In the genomic region with DNA sequence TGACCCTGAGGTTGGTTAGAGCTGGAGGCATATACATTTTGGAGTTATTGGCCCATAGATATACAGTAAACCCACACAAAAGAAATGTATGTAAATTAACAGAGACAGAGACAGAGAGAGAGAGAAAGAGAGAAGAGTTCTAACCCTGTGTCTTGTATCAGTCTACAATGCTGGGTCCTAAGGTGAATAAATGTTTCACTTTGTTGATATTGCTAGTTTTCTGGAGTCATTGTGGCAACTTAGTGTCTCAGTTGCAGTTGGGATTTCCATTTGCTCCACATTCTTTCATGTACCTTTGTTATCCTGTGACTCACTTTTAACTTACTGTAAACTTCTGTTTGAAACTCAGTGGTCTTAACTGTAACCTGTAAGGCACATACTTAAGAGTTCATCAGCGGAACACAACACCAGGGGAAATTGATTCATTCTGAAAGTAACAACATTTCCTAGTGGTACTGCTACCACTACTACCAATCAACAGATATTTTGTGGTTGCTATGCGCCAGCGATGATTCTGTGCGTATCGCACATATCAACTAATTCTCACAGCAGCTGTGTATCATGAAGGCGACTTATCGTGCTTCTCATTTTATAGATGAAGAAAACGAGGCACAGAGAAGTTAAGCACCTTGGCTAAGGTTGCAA, we compare ENCODE assay signal across 20 cellular contexts. TPM values are rescaled to one million over a fixed set of nuclear protein-coding genes. Genes with fewer than 3 reads are reported as not detected.
DNase-seq lines count a peak whose midpoint lies in the region; ATAC-seq, FAIRE-seq and TF ChIP-seq lines count a peak whose summit lies in the region.
"Had no signal": no experiment of that assay in that cellular context is flagged by ENCODE, and none has a peak within 500 bp of the region (broad histone marks: within the 10 kb centered on the region; RNA-seq: fewer than 3 reads in every experiment).

No MANE protein-coding gene starts in this region.

- WGBS in GM12878 (ENCODE audit: insufficient coverage, insufficient replicate concordance, low lambda C conversion rate, missing lambda C conversion rate): 59% methylated on average over 8 of the region's 8 CpGs

- H3K36me3 ChIP-seq in GM12878 (ENCODE audit: control insufficient read depth in 2 of 2, insufficient read depth in 2 of 2, low read length in 1 of 2): no peaks in the 10 kb centered on the region
- H3K36me3 ChIP-seq: SJSA1 had no signal

- H3K27me3 ChIP-seq in GM12878 (replicated peaks in 1 of 2; ENCODE audit: control insufficient read depth in 2 of 2, insufficient read depth in 2 of 2, low read length in 1 of 2): no peaks in the 10 kb centered on the region
- H3K27me3 ChIP-seq: body of pancreas, SJSA1 had no signal

- no peak for TF ChIP-seq RAD21 in GM12878 (IDR thresholded peaks at IDR 0.05; ENCODE audit: insufficient read depth, low read depth, low read length)

- peak overlapping the region; percentile 62 for H3K4me3 Mint-ChIP-seq in activated CD4-positive, alpha-beta T cell treated with anti-CD3 and anti-CD28 coated beads, Interleukin-2, amount 10 ng/mL, durations not matched to agents 24 days and 14 days
- peak overlapping the region in 1 of 2 donors; percentile 23 for H3K4me3 Mint-ChIP-seq in stimulated activated naive CD8-positive, alpha-beta T cell treated with anti-CD3 and anti-CD28 coated beads, Interleukin-15, amount 100 ng/mL, for 72 hours

- TF ChIP-seq CTCF in GM12878 (IDR thresholded peaks at IDR 0.05 in 2 of 3, conservative IDR thresholded peaks at IDR 0.05 in 1 of 3; ENCODE audit: control insufficient read depth in 2 of 3, extremely low read depth in 1 of 3, insufficient read depth in 1 of 3, low read depth in 3 of 3, low read length in 3 of 3): no peak
- no peak for TF ChIP-seq CTCF in D721Med (IDR thresholded peaks at IDR 0.05; ENCODE audit: insufficient read depth, missing control alignments)

- H4K20me1 ChIP-seq in GM12878 (ENCODE audit: control insufficient read depth, insufficient read depth): no peaks in the 10 kb centered on the region

- H3K9ac ChIP-seq in GM12878 (ENCODE audit: control insufficient read depth, insufficient read depth, low read length): no peak overlapping the region

- TF ChIP-seq EP300 in GM12878 (IDR thresholded peaks at IDR 0.05; ENCODE audit: borderline replicate concordance in 1 of 2, control insufficient read depth in 1 of 2, low read depth in 2 of 2, low read length in 2 of 2): no peak

- peaks cover 22% of the 10 kb centered on the region for H3K4me1 Mint-ChIP-seq in activated CD4-positive, alpha-beta T cell treated with anti-CD3 and anti-CD28 coated beads, Interleukin-2, amount 10 ng/mL, durations not matched to agents 24 days and 14 days
- H3K4me1 Mint-ChIP-seq in stimulated activated naive CD8-positive, alpha-beta T cell treated with anti-CD3 and anti-CD28 coated beads, Interleukin-15, amount 100 ng/mL, for 72 hours: peaks cover 18% of the 10 kb centered on the region

- intact Hi-C loops in activated CD4-positive, alpha-beta T cell treated with anti-CD3 and anti-CD28 coated beads, Interleukin-2, amount 10 ng/mL, durations not matched to agents 24 days and 14 days (cut with micrococcal nuclease): no loop called here
- intact Hi-C loops in GM12878 (cut with micrococcal nuclease; ENCODE audit: unreplicated experiment): no loop called here

- no peak overlapping the region for H3K4me3 ChIP-seq in GM12878
- H3K4me3 ChIP-seq: body of pancreas, dorsolateral prefrontal cortex, K562, SJSA1, smooth muscle cell had no signal

- RAD21 ChIA-PET in GM12878 (lab: Charles Lee; ENCODE audit: unreplicated experiment): no interaction called here

- no peak overlapping the region for H3K4me2 ChIP-seq in GM12878 (ENCODE audit: control insufficient read depth, insufficient read depth)
- H3K4me2 ChIP-seq: smooth muscle cell had no signal

- no peak for TF ChIP-seq POLR2A in GM12878 (IDR thresholded peaks at IDR 0.05; ENCODE audit: low read depth, low read length)

- peaks cover 20% of the 10 kb centered on the region for H3K9me3 Mint-ChIP-seq in activated CD4-positive, alpha-beta T cell treated with anti-CD3 and anti-CD28 coated beads, Interleukin-2, amount 10 ng/mL, durations not matched to agents 24 days and 14 days
- H3K9me3 Mint-ChIP-seq in stimulated activated naive CD8-positive, alpha-beta T cell treated with anti-CD3 and anti-CD28 coated beads, Interleukin-15, amount 100 ng/mL, for 72 hours: no peaks in the 10 kb centered on the region

- FAIRE-seq in GM12878 (lab: Jason Lieb, UNC) (no peak), D721Med (lab: Jason Lieb, UNC) (no peak)
- FAIRE-seq: K562 had no signal

- peak; percentile 40 for DNase-seq in activated naive CD4-positive, alpha-beta T cell treated with Interleukin-2 at 50 U/mL for 16 hours
- no peak for DNase-seq in activated naive CD4-positive, alpha-beta T cell (lab: John Stamatoyannopoulos, UW)
- DNase-seq in activated CD4-positive, alpha-beta T cell treated with anti-CD3 and anti-CD28 coated beads, Interleukin-2, amount 10 ng/mL, durations not matched to agents 24 days and 14 days: peak; percentile 86
- DNase-seq in GM12878 (ENCODE audit: low read depth, low spot score) (no peak), caudate nucleus (lab: John Stamatoyannopoulos, UW) (no peak), D721Med (ENCODE audit: insufficient read length, low spot score) (no peak)
- DNase-seq in stimulated activated naive CD8-positive, alpha-beta T cell treated with anti-CD3 and anti-CD28 coated beads, Interleukin-15, amount 100 ng/mL, for 72 hours: peak; percentile 24 to 68
- DNase-seq: body of pancreas, dorsolateral prefrontal cortex, H7, left colon, NCI-H1417 treated with DMSO at 0.1 percent for 48 hours, NCI-H345, posterior cingulate gyrus had no signal

- SMC1A ChIA-PET in GM12878 (lab: Charles Lee; ENCODE audit: uncharacterized antibody, unreplicated experiment): no interaction called here

- H3K9me3 ChIP-seq in GM12878 (replicated peaks; ENCODE audit: control insufficient read depth, insufficient read depth, low read length): no peaks in the 10 kb centered on the region
- H3K9me3 ChIP-seq: body of pancreas, SJSA1 had no signal

- H3K79me2 ChIP-seq in GM12878 (ENCODE audit: control insufficient read depth, insufficient read depth, low read length): no peaks in the 10 kb centered on the region

- no peaks in the 10 kb centered on the region for H3K27me3 Mint-ChIP-seq in activated CD4-positive, alpha-beta T cell treated with anti-CD3 and anti-CD28 coated beads, Interleukin-2, amount 10 ng/mL, durations not matched to agents 24 days and 14 days
- peaks cover 13% of the 10 kb centered on the region for H3K27me3 Mint-ChIP-seq in stimulated activated naive CD8-positive, alpha-beta T cell treated with anti-CD3 and anti-CD28 coated beads, Interleukin-15, amount 100 ng/mL, for 72 hours

- CTCF ChIA-PET in GM12878 (lab: Yijun Ruan, JAX): no interaction called here

- POLR2A ChIA-PET in GM12878 (lab: Charles Lee): no interaction called here

- H3K27ac ChIP-seq in GM12878 (ENCODE audit: control insufficient read depth, insufficient read depth) (no peak overlapping the region), caudate nucleus (ENCODE audit: low read depth, low read length) (no peak overlapping the region)
- H3K27ac ChIP-seq: body of pancreas, dorsolateral prefrontal cortex, SJSA1 had no signal

- ATAC-seq in GM12878: peak; percentile 73
- ATAC-seq in stimulated activated naive CD8-positive, alpha-beta T cell treated with anti-CD3 and anti-CD28 coated beads, Interleukin-15, amount 100 ng/mL, for 72 hours: peak; percentile 96
- ATAC-seq in HG02678 (IDR thresholded peaks at IDR 0.05; ENCODE audit: unreplicated experiment): no peak
- ATAC-seq: body of pancreas, K562, left colon had no signal

- H3K27ac Mint-ChIP-seq in activated CD4-positive, alpha-beta T cell treated with anti-CD3 and anti-CD28 coated beads, Interleukin-2, amount 10 ng/mL, durations not matched to agents 24 days and 14 days: peak overlapping the region; percentile 75
- H3K27ac Mint-ChIP-seq in stimulated activated naive CD8-positive, alpha-beta T cell treated with anti-CD3 and anti-CD28 coated beads, Interleukin-15, amount 100 ng/mL, for 72 hours: peak overlapping the region in 1 of 2 donors; percentile 84

- H3K4me1 ChIP-seq in GM12878 (ENCODE audit: control insufficient read depth, insufficient read depth, low read length): no peaks in the 10 kb centered on the region
- H3K4me1 ChIP-seq: body of pancreas, SJSA1 had no signal

- peaks cover 3% of the 10 kb centered on the region for H3K36me3 Mint-ChIP-seq in activated CD4-positive, alpha-beta T cell treated with anti-CD3 and anti-CD28 coated beads, Interleukin-2, amount 10 ng/mL, durations not matched to agents 24 days and 14 days (ENCODE audit: low read depth)

- H2AFZ ChIP-seq in GM12878 (ENCODE audit: control insufficient read depth, low read depth, low read length): no peak overlapping the region

- in situ Hi-C loops in GM12878 (cut with MboI): loop anchor here (25.0 kb wide), 1 partner anchor 101 kb away; a partner anchor contains a TSS

- BruUV-seq in GM12878 (replicated peaks; lab: Mats Ljungman, UMichigan): no TSS peak

RNA-seq across cellular contexts. Expression of a gene that starts 38.5 kb away (rescaled TPM):
- not detected in 2 replicates for total RNA-seq in activated CD4-positive, alpha-beta T cell treated with anti-CD3 and anti-CD28 coated beads, Interleukin-2, amount 10 ng/mL, durations not matched to agents 24 days and 14 days
- not detected in 2 replicates for total RNA-seq in GM12878 (2013; cell fraction: nucleolus; rRNA removed)
- not detected in 2 replicates for total RNA-seq in GM12878 (2014; rRNA removed)
- total RNA-seq in GM12878 (2014; rRNA removed; fragmentation: Illumina TruSeq; extraction: Trizol): not detected in 2 replicates
- total RNA-seq in GM12878 (2021): not detected in 2 replicates
- polyA plus RNA-seq in GM12878 (2011; ENCODE audit: low read depth): not detected
- polyA plus RNA-seq in GM12878 (2011; rRNA removed): not detected in 2 replicates
- polyA plus RNA-seq in GM12878 (2011; cell fraction: cytosol; rRNA removed): not detected in 2 replicates
- polyA plus RNA-seq in GM12878 (2011; cell fraction: nucleus; rRNA removed): not detected in 2 replicates
- polyA plus RNA-seq in GM12878 (2012): not detected in 2 replicates
- polyA plus RNA-seq in GM12878 (2014; fragmentation: Illumina TruSeq; extraction: Trizol): not detected in 2 replicates
- polyA plus RNA-seq in GM12878 (2014; fragmentation: Nextera tagmentation; extraction: Ambion mirVana): not detected
- polyA plus RNA-seq in GM12878 (2014; rRNA removed): not detected in 2 replicates
- not detected for polyA plus RNA-seq in GM12878 (2016; fragmentation: Nextera tagmentation; extraction: Ambion mirVana)
- not detected in 2 replicates for polyA minus RNA-seq in GM12878 (2011; rRNA and poly(A)+ RNA removed)
- polyA minus RNA-seq in GM12878 (2011; cell fraction: cytosol; rRNA and poly(A)+ RNA removed): not detected in 2 replicates
- not detected in 2 replicates for polyA minus RNA-seq in GM12878 (2011; cell fraction: nucleus; rRNA and poly(A)+ RNA removed)
- total RNA-seq: body of pancreas, H7, K562, left colon, OCI-LY7, SJSA1, smooth muscle cell, urinary bladder had no signal
- polyA plus RNA-seq: K562, smooth muscle cell, urinary bladder had no signal

RNA-seq across cellular contexts. Expression of a gene that starts 42.1 kb away (rescaled TPM):
- total RNA-seq in activated CD4-positive, alpha-beta T cell treated with anti-CD3 and anti-CD28 coated beads, Interleukin-2, amount 10 ng/mL, durations not matched to agents 24 days and 14 days: not detected in 2 replicates
- total RNA-seq in GM12878 (2013; cell fraction: nucleolus; rRNA removed): not detected in 2 replicates
- total RNA-seq in GM12878 (2014; rRNA removed) (not detected in 2 replicates), GM12878 (2014; rRNA removed; fragmentation: Illumina TruSeq; extraction: Trizol) (not detected in 2 replicates), GM12878 (2021) (not detected in 2 replicates)
- polyA plus RNA-seq in GM12878 (2011; ENCODE audit: low read depth): not detected
- polyA plus RNA-seq in GM12878 (2011; rRNA removed) (not detected in 2 replicates), GM12878 (2014; fragmentation: Illumina TruSeq; extraction: Trizol) (not detected in 2 replicates), GM12878 (2014; fragmentation: Nextera tagmentation; extraction: Ambion mirVana) (not detected), GM12878 (2014; rRNA removed) (not detected in 2 replicates), GM12878 (2016; fragmentation: Nextera tagmentation; extraction: Ambion mirVana) (not detected)
- polyA plus RNA-seq in GM12878 (2011; cell fraction: cytosol; rRNA removed): not detected in 2 replicates
- polyA plus RNA-seq in GM12878 (2011; cell fraction: nucleus; rRNA removed): not detected in 2 replicates
- polyA plus RNA-seq in GM12878 (2012): not detected in 2 replicates
- polyA minus RNA-seq in GM12878 (2011; rRNA and poly(A)+ RNA removed): 0.22 TPM in 1 of 2 replicates, not detected in the other
- polyA minus RNA-seq in GM12878 (2011; cell fraction: cytosol; rRNA and poly(A)+ RNA removed): not detected in 2 replicates
- polyA minus RNA-seq in GM12878 (2011; cell fraction: nucleus; rRNA and poly(A)+ RNA removed): not detected in 2 replicates
- total RNA-seq: body of pancreas, left colon, OCI-LY7, SJSA1, smooth muscle cell, urinary bladder had no signal
- polyA plus RNA-seq: smooth muscle cell, urinary bladder had no signal

Comparison
In these comparisons a context has a peak if more than half of its experiments do, and no peak if none do; other contexts are left out.
1. DNase-seq: peak in activated naive CD4-positive, alpha-beta T cell treated with Interleukin-2 at 50 U/mL for 16 hours (single experiment), activated CD4-positive, alpha-beta T cell treated with anti-CD3 and anti-CD28 coated beads, Interleukin-2, amount 10 ng/mL, durations not matched to agents 24 days and 14 days (single experiment) and stimulated activated naive CD8-positive, alpha-beta T cell treated with anti-CD3 and anti-CD28 coated beads, Interleukin-15, amount 100 ng/mL, for 72 hours (2 of 2); none in activated naive CD4-positive, alpha-beta T cell (0 of 4), GM12878 (single experiment), caudate nucleus (0 of 61) and D721Med (single experiment).